ENCODE assay signal across 27 cellular contexts in the genomic region with DNA sequence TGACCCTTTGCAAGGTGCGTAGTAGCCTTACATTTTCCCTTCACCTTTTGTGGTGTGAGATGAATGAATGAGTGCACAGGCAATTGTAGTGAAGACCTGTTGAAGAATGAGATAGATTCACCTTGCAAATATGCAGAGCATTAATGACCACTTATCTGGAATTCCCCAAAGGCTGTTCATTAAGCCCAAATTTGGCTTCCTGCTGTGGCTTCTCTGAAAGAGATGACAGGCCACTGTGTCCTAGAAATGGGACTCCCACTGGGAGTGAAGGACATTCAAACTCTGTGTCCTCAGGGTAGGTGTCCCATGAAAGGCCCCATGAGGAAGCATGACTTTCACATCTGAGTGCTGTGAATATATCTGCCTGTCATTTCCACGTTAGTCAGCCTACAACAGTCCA.
"Had no signal": no experiment of that assay in that cellular context is flagged by ENCODE, and none has a peak within 500 bp of the region (broad histone marks: within the 10 kb centered on the region; RNA-seq: fewer than 3 reads in every experiment).

No MANE protein-coding gene starts in this region.

- H3K4me3 ChIP-seq: adrenal gland, ascending aorta, body of pancreas, SJSA1 had no signal

- H3K36me3 ChIP-seq: adrenal gland, ascending aorta, SJSA1 had no signal

- H3K4me1 ChIP-seq: adrenal gland, ascending aorta, body of pancreas, SJSA1 had no signal

- ATAC-seq: activated CD8-positive, alpha-beta T cell treated with anti-CD3 and anti-CD28 coated beads, Interleukin-2, amount 10 ng/mL, durations not matched to agents 7 days and 5 days; body of pancreas; PC-3; SK-N-SH treated with all-trans-retinoic acid at 6 μM for 48 hours; WTC11 had no signal

- DNase-seq: activated CD4-positive, alpha-beta T cell treated with anti-CD3 and anti-CD28 coated beads for 48 hours; activated CD4-positive, alpha-beta T cell treated with anti-CD3 and anti-CD28 coated beads, Interleukin-2, amount 50 U/mL, for 4 hours; activated CD4-positive, CD25-positive, alpha-beta regulatory T cell treated with anti-CD3 and anti-CD28 coated beads, Interleukin-2, amount 50 U/mL, for 72 hours; activated CD8-positive, alpha-beta memory T cell treated with anti-CD3 and anti-CD28 coated beads, Interleukin-2, amount 50 U/mL, for 48 hours; activated CD8-positive, alpha-beta T cell treated with anti-CD3 and anti-CD28 coated beads, Interleukin-2, amount 10 ng/mL, durations not matched to agents 7 days and 5 days; activated naive CD4-positive, alpha-beta T cell treated with anti-CD3 and anti-CD28 coated beads, Interleukin-2, amount 50 U/mL, for 16 hours; activated naive CD8-positive, alpha-beta T cell treated with anti-CD3 and anti-CD28 coated beads, Interleukin-2, amount 10 ng/mL, durations not matched to agents 7 days and 5 days; activated T-cell treated with anti-CD3 and anti-CD28 coated beads, Interleukin-2, amount 50 U/mL, for 1 hour; adrenal gland; body of pancreas; central memory CD4-positive, alpha-beta T cell; KG1; NCI-H1092; NCI-H1436; NCI-H187 treated with DMSO at 0.1 percent for 48 hours; NCI-H2107; NCI-H2171 treated with DMSO at 0.1 percent for 48 hours; NCI-H226; NCI-H510A; NCI-H526 treated with DMSO at 0.1 percent for 48 hours; PC-3; SHP77; SW 1271 had no signal

- H3K27me3 ChIP-seq: adrenal gland, ascending aorta, body of pancreas, SJSA1 had no signal

- H3K9me3 ChIP-seq: adrenal gland, ascending aorta, body of pancreas had no signal

- H3K27ac ChIP-seq: adrenal gland, ascending aorta, body of pancreas, SJSA1 had no signal
